19 cellular contexts compared by ENCODE assay signal in genomic region chr18:54043484-54044256, GRCh38.
DNase-seq lines count a peak whose midpoint lies in the region; ATAC-seq, FAIRE-seq and TF ChIP-seq lines count a peak whose summit lies in the region.
"Had no signal": no experiment of that assay in that cellular context is flagged by ENCODE, and none has a peak within 500 bp of the region (broad histone marks: within the 10 kb centered on the region; RNA-seq: fewer than 3 reads in every experiment).

No MANE protein-coding gene starts in this region.

- no peak for TF ChIP-seq CTCF in H1 (IDR thresholded peaks at IDR 0.05; ENCODE audit: control extremely low read depth in 1 of 3, insufficient read depth in 1 of 3, low read depth in 1 of 3, low read length in 3 of 3)

- H3K4me2 ChIP-seq in H1 (ENCODE audit: insufficient read depth in 1 of 2, low read depth in 2 of 2, low read length in 2 of 2), result no peak overlapping the region

- no peak overlapping the region for H3K23ac ChIP-seq in H1 (ENCODE audit: insufficient read length)

- POLR2A ChIA-PET in H1 (lab: Charles Lee; ENCODE audit: partially characterized antibody), result no interaction called here

- no peak overlapping the region for H2BK5ac ChIP-seq in H1 (ENCODE audit: low read depth, low read length)

- no peaks in the 10 kb centered on the region for H3K9me3 ChIP-seq in H1 (ENCODE audit: insufficient read depth in 2 of 2, low read depth in 1 of 2, low read length in 1 of 2)
- H3K9me3 ChIP-seq: ascending aorta, Peyer's patch, testis had no signal

- no peak overlapping the region for H2BK12ac ChIP-seq in H1 (ENCODE audit: low read depth, low read length)

- ATAC-seq in left colon (no peak), GM18502 (IDR thresholded peaks at IDR 0.05; ENCODE audit: poor library complexity, unreplicated experiment) (no peak)

- DNase-seq in GM03348 (ENCODE audit: low spot score), result peak; percentile 9
- peak; percentile 26 for DNase-seq in NCI-H69 (lab: John Stamatoyannopoulos, UW)
- no peak for DNase-seq in H1 (ENCODE audit: low read depth in 1 of 2, low spot score in 2 of 2)
- DNase-seq in kidney tubule cell (ENCODE audit: low spot score), result peak; percentile 14
- no peak for DNase-seq in left colon
- DNase-seq in iPS-NIHi11 (ENCODE audit: low spot score), result no peak
- DNase-seq: activated CD4-positive, alpha-beta T cell treated with anti-CD3 and anti-CD28 coated beads for 48 hours; C1 segment of cervical spinal cord; DMS 273 treated with DMSO at 0.1 percent for 48 hours; erythroblast; hippocampal formation; kidney glomerular epithelial cell; NCI-H1436; Peyer's patch; testis had no signal

- no peak overlapping the region for H2AFZ ChIP-seq in H1 (ENCODE audit: low read length)

- no peaks in the 10 kb centered on the region for H4K20me1 ChIP-seq in H1 (replicated peaks in 1 of 2; ENCODE audit: control insufficient read depth in 1 of 2, insufficient read depth in 2 of 2, low read length in 2 of 2)

- no peaks in the 10 kb centered on the region for H3K36me3 ChIP-seq in H1 (ENCODE audit: control insufficient read depth in 2 of 4, insufficient read depth in 4 of 4, low read length in 3 of 4)
- H3K36me3 ChIP-seq: ascending aorta, Peyer's patch had no signal

- no peak for FAIRE-seq in H1 (lab: Jason Lieb, UNC)
- FAIRE-seq: GM12892, TTC549 had no signal

- no peak overlapping the region for H3K18ac ChIP-seq in H1 (ENCODE audit: extremely low read depth, low read length)

- H3K79me2 ChIP-seq in H1 (ENCODE audit: control insufficient read depth in 1 of 2, insufficient read depth in 2 of 2, low read length in 2 of 2), result no peaks in the 10 kb centered on the region

- H3K4ac ChIP-seq in H1 (replicated peaks; ENCODE audit: insufficient read length, low read depth, low read length), result no peak overlapping the region

- H4K5ac ChIP-seq in H1 (ENCODE audit: insufficient read length, low read depth, low read length), result no peak overlapping the region

- H3K4me3 ChIP-seq in H1 (ENCODE audit: extremely low read depth in 1 of 4, insufficient read depth in 2 of 4, low read depth in 3 of 4, low read length in 4 of 4), result no peak overlapping the region
- H3K4me3 ChIP-seq: ascending aorta, Peyer's patch, testis had no signal

- intact Hi-C loops in left colon (cut with DNase I, micrococcal nuclease), result no loop called here

- no peak overlapping the region for H2BK120ac ChIP-seq in H1 (replicated peaks; ENCODE audit: low read depth, low read length)

- H3K14ac ChIP-seq in H1 (ENCODE audit: insufficient read length), result no peak overlapping the region

- H3K23me2 ChIP-seq in H1 (ENCODE audit: low read depth, low read length), result no peaks in the 10 kb centered on the region

- TF ChIP-seq POLR2A in H1 (IDR thresholded peaks at IDR 0.05; ENCODE audit: control extremely low read depth in 1 of 2, low read depth in 2 of 2, low read length in 2 of 2), result no peak

- CTCF ChIA-PET in H1 (lab: Charles Lee; ENCODE audit: partially characterized antibody), result interaction anchor here (0.8 to 1.0 kb wide), 3 partner anchors 9 to 124 kb away, joined by 3 to 4 read pairs (median 4); no protein-coding TSS in a partner anchor

- no peak for TF ChIP-seq EP300 in H1 (IDR thresholded peaks at IDR 0.05; ENCODE audit: borderline replicate concordance in 1 of 2, low read depth in 2 of 2, low read length in 2 of 2)

- peak; percentile 20 to 24; a peak in 2 of 4 replicates for TF ChIP-seq RAD21 in H1 (IDR thresholded peaks at IDR 0.05 in 1 of 2, conservative IDR thresholded peaks at IDR 0.05 in 1 of 2; ENCODE audit: low read depth in 2 of 2, low read length in 2 of 2)

- no peak overlapping the region for H4K8ac ChIP-seq in H1 (ENCODE audit: extremely low read depth, insufficient read depth, low read length)

- H2AK5ac ChIP-seq in H1 (ENCODE audit: low read depth, low read length), result no peak overlapping the region

- H4K91ac ChIP-seq in H1 (replicated peaks; ENCODE audit: insufficient read length, low read length), result no peak overlapping the region

- no peak overlapping the region for H2BK20ac ChIP-seq in H1 (ENCODE audit: low read length)

- no peak overlapping the region for H3K56ac ChIP-seq in H1 (replicated peaks; ENCODE audit: insufficient read length, low read depth, low read length)

- H3K27ac ChIP-seq in H1 (ENCODE audit: low read depth, low read length), result no peak overlapping the region
- H3K27ac ChIP-seq: ascending aorta, Peyer's patch, testis had no signal

- no peak overlapping the region for H3K9ac ChIP-seq in H1 (replicated peaks in 1 of 4; ENCODE audit: extremely low read depth in 1 of 4, low read depth in 3 of 4, low read length in 3 of 4)

- no peaks in the 10 kb centered on the region for H3K79me1 ChIP-seq in H1 (ENCODE audit: low read depth, low read length)

- WGBS in H1 (ENCODE audit: extremely low coverage in 1 of 2, insufficient coverage in 1 of 2, insufficient read length in 1 of 2, insufficient replicate concordance in 2 of 2, low coverage in 1 of 2, low lambda C conversion rate in 2 of 2, missing lambda C conversion rate in 1 of 2), 2 experiments, result 92% methylated on average over 2 of the region's 2 CpGs; no CpG with 5 or more reads in 1 of the 2 experiments

- peaks cover 0 to 1% (median 0%) of the 10 kb centered on the region in 4 experiments; a peak in 1 of 7 replicates for H3K27me3 ChIP-seq in H1 (replicated peaks in 1 of 4; ENCODE audit: control insufficient read depth in 3 of 4, extremely low read depth in 1 of 4, insufficient read depth in 3 of 4, low read length in 3 of 4)
- H3K27me3 ChIP-seq: ascending aorta, Peyer's patch, testis had no signal

- no peak overlapping the region for H2BK15ac ChIP-seq in H1 (ENCODE audit: low read length)

- no peaks in the 10 kb centered on the region for H3K4me1 ChIP-seq in H1 (replicated peaks in 1 of 4; ENCODE audit: control insufficient read depth in 3 of 4, insufficient read depth in 4 of 4, low read length in 3 of 4)
- H3K4me1 ChIP-seq: ascending aorta, Peyer's patch, testis had no signal

TF ChIP-seq in H1, 55 proteins besides CTCF, POLR2A, EP300 and RAD21:
- TF ChIP-seq CBX5 (IDR thresholded peaks at IDR 0.05; ENCODE audit: low read depth, low read length), result no peak
- no peak for TF ChIP-seq BCL11A (IDR thresholded peaks at IDR 0.05; ENCODE audit: low read depth in 2 of 2, low read length in 2 of 2)
- no peak for TF ChIP-seq CHD2 (IDR thresholded peaks at IDR 0.05; ENCODE audit: low read length)
- no peak for TF ChIP-seq TCF12 (IDR thresholded peaks at IDR 0.05; ENCODE audit: low read depth, low read length)
- TF ChIP-seq EGR1 (IDR thresholded peaks at IDR 0.05; ENCODE audit: borderline replicate concordance, low read depth, low read length), result no peak
- TF ChIP-seq HDAC6 (IDR thresholded peaks at IDR 0.05; ENCODE audit: low read depth, low read length), result no peak
- TF ChIP-seq CTBP2 (IDR thresholded peaks at IDR 0.05; ENCODE audit: borderline replicate concordance, insufficient read depth, insufficient read length, low read length), result no peak
- no peak for TF ChIP-seq CREB1 (IDR thresholded peaks at IDR 0.05)
- no peak for TF ChIP-seq TEAD4 (IDR thresholded peaks at IDR 0.05; ENCODE audit: low read depth, low read length)
- TF ChIP-seq GTF2F1 (IDR thresholded peaks at IDR 0.05; ENCODE audit: borderline replicate concordance, low read depth, low read length), result no peak
- TF ChIP-seq BRCA1 (IDR thresholded peaks at IDR 0.05; ENCODE audit: low read depth, low read length), result no peak
- TF ChIP-seq SP4 (IDR thresholded peaks at IDR 0.05; ENCODE audit: low read length), result no peak
- no peak for TF ChIP-seq SIRT6 (IDR thresholded peaks at IDR 0.05; ENCODE audit: low read length)
- TF ChIP-seq HDAC2 (IDR thresholded peaks at IDR 0.05; ENCODE audit: borderline replicate concordance in 1 of 2, low read depth in 2 of 2, low read length in 2 of 2), result no peak
- no peak for TF ChIP-seq EZH2 (IDR thresholded peaks at IDR 0.05; ENCODE audit: low read depth, low read length, severe bottlenecking)
TF ChIP-seq in H1: peak in this region for 0.

Comparison
In these comparisons a context has a peak if more than half of its experiments do, and no peak if none do; other contexts are left out.
1. DNase-seq: peak in GM03348 (single experiment), NCI-H69 (single experiment) and kidney tubule cell (single experiment); none in H1 (0 of 2), left colon (0 of 2) and iPS-NIHi11 (single experiment).